ENCODE assay signal across 1 cellular context in the genomic region with DNA sequence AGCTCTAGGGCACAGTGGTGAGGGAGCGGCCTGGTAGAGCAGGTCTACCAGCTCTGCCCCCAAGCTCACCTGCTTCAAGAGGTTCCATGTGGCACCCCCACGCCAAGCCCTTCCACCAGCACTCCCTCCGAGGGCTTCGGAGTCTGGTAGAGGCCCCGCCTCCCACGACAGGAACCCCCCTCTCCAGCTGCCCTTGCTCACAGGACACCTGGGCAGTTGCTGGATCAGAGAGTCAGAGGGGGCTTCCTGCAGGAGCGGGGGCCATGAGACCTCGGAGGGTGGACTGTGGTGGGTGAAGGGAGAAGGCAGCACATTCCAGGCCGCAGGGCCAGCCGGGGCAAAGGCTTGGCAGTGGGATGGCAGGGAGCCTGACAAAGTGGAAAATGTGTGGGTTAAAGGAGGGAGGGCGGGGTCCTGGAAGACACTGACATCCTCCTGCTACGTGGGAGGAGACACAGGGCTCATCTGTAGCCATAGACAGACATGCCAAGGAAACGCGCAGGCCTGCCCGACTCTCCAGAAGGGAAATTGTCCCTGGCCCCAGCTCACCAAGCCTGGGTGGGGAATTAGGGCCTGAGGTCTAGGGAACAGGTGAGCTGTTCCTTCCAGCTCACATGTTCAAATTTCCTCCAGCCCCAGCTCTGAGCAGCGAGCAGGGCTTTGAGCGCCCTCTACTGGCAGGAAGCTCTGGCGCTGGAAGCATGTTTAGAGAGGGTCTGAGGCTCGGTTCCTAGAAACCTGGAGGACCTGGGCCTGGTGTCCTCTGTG.
TF ChIP-seq lines count a peak whose summit lies in the region.

No MANE protein-coding gene starts in this region.

TF ChIP-seq in HEK293, 187 proteins besides CTCF, POLR2A, EP300 and RAD21 (continued from another document):
- TF ChIP-seq ZBTB6 (tag by site-specific recombination; IDR thresholded peaks at IDR 0.05) (0 out of 2 replicates have a peak, but pooled peaks have one; percentile 18), ZNF768 (tag by site-specific recombination; IDR thresholded peaks at IDR 0.05) (no peak), SCRT2 (tag by site-specific recombination; IDR thresholded peaks at IDR 0.05) (peak; percentile 50; the same call in 1 of the 2 replicates), SETDB1 (IDR thresholded peaks at IDR 0.05; ENCODE audit: insufficient read length, low read length) (no peak), KLF1 (tag by site-specific recombination; IDR thresholded peaks at IDR 0.05) (no peak), ZNF398 (tag by site-specific recombination; IDR thresholded peaks at IDR 0.05) (no peak), PATZ1 (tag by site-specific recombination; IDR thresholded peaks at IDR 0.05) (0 out of 2 replicates have a peak, but pooled peaks have one; percentile 23), ZFHX2 (tag by site-specific recombination; conservative IDR thresholded peaks at IDR 0.05) (peak; percentile 81), ZNF138 (tag by site-specific recombination; IDR thresholded peaks at IDR 0.05; ENCODE audit: borderline replicate concordance) (no peak), TRIM28 (IDR thresholded peaks at IDR 0.05; ENCODE audit: borderline replicate concordance, low read length) (no peak), ZNF133 (tag by site-specific recombination; IDR thresholded peaks at IDR 0.05) (no peak), ZNF664 (tag by site-specific recombination; IDR thresholded peaks at IDR 0.05) (no peak), ZNF366 (tag by site-specific recombination; conservative IDR thresholded peaks at IDR 0.05) (no peak), ZNF2 (tag by site-specific recombination; IDR thresholded peaks at IDR 0.05) (0 out of 2 replicates have a peak, but pooled peaks have one; percentile 21), WT1 (tag by site-specific recombination; IDR thresholded peaks at IDR 0.05) (no peak), ZNF585B (tag by site-specific recombination; IDR thresholded peaks at IDR 0.05) (no peak), ZNF184 (tag by site-specific recombination; IDR thresholded peaks at IDR 0.05) (no peak), ZNF335 (tag by site-specific recombination; conservative IDR thresholded peaks at IDR 0.05) (no peak), ZNF513 (tag by site-specific recombination; IDR thresholded peaks at IDR 0.05) (no peak), ZNF248 (tag by site-specific recombination; IDR thresholded peaks at IDR 0.05) (no peak)
- TF ChIP-seq, protein P1, sequence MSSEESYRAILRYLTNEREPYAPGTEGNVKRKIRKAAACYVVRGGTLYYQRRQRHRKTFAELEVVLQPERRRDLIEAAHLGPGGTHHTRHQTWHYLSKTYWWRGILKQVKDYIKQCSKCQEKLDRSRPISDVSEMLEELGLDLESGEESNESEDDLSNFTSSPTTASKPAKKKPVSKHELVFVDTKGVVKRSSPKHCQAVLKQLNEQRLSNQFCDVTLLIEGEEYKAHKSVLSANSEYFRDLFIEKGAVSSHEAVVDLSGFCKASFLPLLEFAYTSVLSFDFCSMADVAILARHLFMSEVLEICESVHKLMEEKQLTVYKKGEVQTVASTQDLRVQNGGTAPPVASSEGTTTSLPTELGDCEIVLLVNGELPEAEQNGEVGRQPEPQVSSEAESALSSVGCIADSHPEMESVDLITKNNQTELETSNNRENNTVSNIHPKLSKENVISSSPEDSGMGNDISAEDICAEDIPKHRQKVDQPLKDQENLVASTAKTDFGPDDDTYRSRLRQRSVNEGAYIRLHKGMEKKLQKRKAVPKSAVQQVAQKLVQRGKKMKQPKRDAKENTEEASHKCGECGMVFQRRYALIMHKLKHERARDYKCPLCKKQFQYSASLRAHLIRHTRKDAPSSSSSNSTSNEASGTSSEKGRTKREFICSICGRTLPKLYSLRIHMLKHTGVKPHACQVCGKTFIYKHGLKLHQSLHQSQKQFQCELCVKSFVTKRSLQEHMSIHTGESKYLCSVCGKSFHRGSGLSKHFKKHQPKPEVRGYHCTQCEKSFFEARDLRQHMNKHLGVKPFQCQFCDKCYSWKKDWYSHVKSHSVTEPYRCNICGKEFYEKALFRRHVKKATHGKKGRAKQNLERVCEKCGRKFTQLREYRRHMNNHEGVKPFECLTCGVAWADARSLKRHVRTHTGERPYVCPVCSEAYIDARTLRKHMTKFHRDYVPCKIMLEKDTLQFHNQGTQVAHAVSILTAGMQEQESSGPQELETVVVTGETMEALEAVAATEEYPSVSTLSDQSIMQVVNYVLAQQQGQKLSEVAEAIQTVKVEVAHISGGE (tag by site-specific recombination; conservative IDR thresholded peaks at IDR 0.05; ENCODE audit: low read depth) = no peak
TF ChIP-seq in HEK293: peak in this region for 11.
